ENCODE assay signal across 1 cellular context in the genomic region with DNA sequence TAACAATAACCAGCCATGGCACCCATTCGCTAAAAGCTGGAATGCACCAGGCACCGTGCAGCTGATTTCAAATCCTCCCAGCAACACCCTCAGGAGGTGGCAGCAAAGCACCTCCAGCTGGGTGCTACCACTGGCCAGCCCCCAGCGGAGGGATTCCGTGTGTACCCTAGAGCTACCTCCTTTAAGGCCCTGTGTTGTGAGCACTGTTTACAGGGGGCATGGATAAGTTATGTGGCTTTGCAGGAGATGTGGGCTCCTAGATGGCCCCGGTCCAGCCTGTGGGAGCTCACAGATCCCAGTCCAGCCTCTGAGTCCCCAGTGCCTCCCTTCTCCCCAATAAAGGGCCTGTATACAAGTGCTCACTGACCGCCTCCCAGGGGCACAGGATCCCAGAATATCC.
TF ChIP-seq lines count a peak whose summit lies in the region.

No MANE protein-coding gene starts in this region.

TF ChIP-seq in SK-N-SH treated with all-trans-retinoic acid at 6 μM for 48 hours, 23 proteins besides CTCF, POLR2A, EP300 and RAD21 (continued from another document):
- TF ChIP-seq, protein P1, sequence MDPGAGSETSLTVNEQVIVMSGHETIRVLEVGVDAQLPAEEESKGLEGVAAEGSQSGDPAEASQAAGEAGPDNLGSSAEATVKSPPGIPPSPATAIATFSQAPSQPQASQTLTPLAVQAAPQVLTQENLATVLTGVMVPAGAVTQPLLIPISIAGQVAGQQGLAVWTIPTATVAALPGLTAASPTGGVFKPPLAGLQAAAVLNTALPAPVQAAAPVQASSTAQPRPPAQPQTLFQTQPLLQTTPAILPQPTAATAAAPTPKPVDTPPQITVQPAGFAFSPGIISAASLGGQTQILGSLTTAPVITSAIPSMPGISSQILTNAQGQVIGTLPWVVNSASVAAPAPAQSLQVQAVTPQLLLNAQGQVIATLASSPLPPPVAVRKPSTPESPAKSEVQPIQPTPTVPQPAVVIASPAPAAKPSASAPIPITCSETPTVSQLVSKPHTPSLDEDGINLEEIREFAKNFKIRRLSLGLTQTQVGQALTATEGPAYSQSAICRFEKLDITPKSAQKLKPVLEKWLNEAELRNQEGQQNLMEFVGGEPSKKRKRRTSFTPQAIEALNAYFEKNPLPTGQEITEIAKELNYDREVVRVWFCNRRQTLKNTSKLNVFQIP (CRISPR knock-in tag; IDR thresholded peaks at IDR 0.05; ENCODE audit: borderline replicate concordance, low read depth) = no peak
- TF ChIP-seq OSR1 (CRISPR knock-in tag; IDR thresholded peaks at IDR 0.05) (no peak), ZNF8 (CRISPR knock-in tag; IDR thresholded peaks at IDR 0.05) (no peak), ISL1 (CRISPR knock-in tag; IDR thresholded peaks at IDR 0.05) (no peak)
